In the genomic region with DNA sequence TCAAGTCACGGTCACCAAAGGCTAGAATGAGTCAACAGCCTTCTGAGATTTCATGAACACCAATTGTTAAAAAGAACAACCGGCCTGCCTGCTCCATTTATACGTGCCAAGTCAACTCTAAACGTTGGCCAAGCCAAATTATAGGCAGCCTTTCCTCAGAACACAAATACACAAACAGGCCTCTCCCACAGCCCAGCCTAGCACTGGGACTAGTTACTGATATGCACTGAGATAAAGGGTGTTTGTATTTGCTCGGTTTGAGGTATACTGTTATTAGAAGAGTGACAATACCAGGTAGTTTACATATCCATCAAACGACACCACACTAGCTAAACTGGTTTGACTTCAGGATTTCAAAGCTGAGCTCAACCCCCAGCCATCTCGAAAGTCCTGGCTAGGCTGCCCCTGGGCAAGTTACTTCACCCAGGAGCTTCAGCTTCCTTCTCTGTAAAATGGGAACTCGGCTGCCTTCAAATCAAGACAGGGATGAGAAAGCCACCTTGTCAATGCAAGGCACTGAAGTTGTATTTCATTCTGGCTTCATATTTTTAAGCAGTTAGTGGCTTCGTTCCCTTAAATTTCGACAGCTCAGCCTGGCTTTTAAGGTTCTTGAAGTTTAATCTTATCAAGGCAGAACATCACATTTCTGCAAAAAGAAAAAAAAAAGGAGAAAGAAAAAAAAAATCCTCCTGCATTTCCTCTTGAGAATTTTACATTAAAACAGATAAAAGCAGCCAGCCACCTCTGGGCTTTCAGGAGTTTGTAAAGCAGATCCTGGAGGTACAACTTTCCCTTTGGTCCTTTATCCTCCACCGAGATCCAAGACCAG, we compare ENCODE assay signal across 8 cellular contexts. TPM values are rescaled to one million over a fixed set of nuclear protein-coding genes. Genes with fewer than 3 reads are reported as not detected.
DNase-seq lines count a peak whose midpoint lies in the region; ATAC-seq and TF ChIP-seq lines count a peak whose summit lies in the region.

No MANE protein-coding gene starts in this region.

- peak overlapping the region; percentile 62; the same call in 1 of the 2 replicates for H3K27ac ChIP-seq in HUES64 (ENCODE audit: low read depth, low read length)

- no peak overlapping the region for H3K9ac ChIP-seq in HUES64 (ENCODE audit: low read depth, low read length)

- no peak overlapping the region for H3K27ac Mint-ChIP-seq in activated naive CD8-positive, alpha-beta T cell treated with anti-CD3 and anti-CD28 coated beads, Interleukin-2, amount 10 ng/mL, durations not matched to agents 7 days and 5 days
- H3K27ac Mint-ChIP-seq in memory B cell, result peak overlapping the region; percentile 51

- H3K36me3 ChIP-seq in HUES64 (ENCODE audit: insufficient read depth, low read length), result peaks cover 46% of the 10 kb centered on the region

- DNase-seq in AG10803 (ENCODE audit: low read depth), result peak; percentile 29
- DNase-seq in activated naive CD8-positive, alpha-beta T cell treated with anti-CD3 and anti-CD28 coated beads, Interleukin-2, amount 10 ng/mL, durations not matched to agents 7 days and 5 days, result no peak
- DNase-seq in memory B cell (ENCODE audit: low spot score in 2 of 2), result no peak
- DNase-seq in amniotic stem cell (lab: John Stamatoyannopoulos, UW), result no peak
- no peak for DNase-seq in NOMO-1 treated with dmso at 0.1 percent for 144 hours (lab: John Stamatoyannopoulos, UW; ENCODE audit: unreplicated experiment)

- no peak overlapping the region for H3K4me3 ChIP-seq in AG10803 (ENCODE audit: low read length)
- H3K4me3 ChIP-seq in HUES64 (ENCODE audit: low read length), result peak overlapping the region; percentile 93

- no peaks in the 10 kb centered on the region for H3K27me3 Mint-ChIP-seq in activated naive CD8-positive, alpha-beta T cell treated with anti-CD3 and anti-CD28 coated beads, Interleukin-2, amount 10 ng/mL, durations not matched to agents 7 days and 5 days
- H3K27me3 Mint-ChIP-seq in memory B cell, result no peaks in the 10 kb centered on the region

- 23% methylated on average over 10 of the region's 11 CpGs for WGBS in HUES64

- peak overlapping the region; percentile 74 for H3K4me3 Mint-ChIP-seq in activated naive CD8-positive, alpha-beta T cell treated with anti-CD3 and anti-CD28 coated beads, Interleukin-2, amount 10 ng/mL, durations not matched to agents 7 days and 5 days
- peak overlapping the region; percentile 98 for H3K4me3 Mint-ChIP-seq in memory B cell

- H3K27me3 ChIP-seq in HUES64 (ENCODE audit: insufficient read depth, low read length), result no peaks in the 10 kb centered on the region

- H3K4me1 Mint-ChIP-seq in activated naive CD8-positive, alpha-beta T cell treated with anti-CD3 and anti-CD28 coated beads, Interleukin-2, amount 10 ng/mL, durations not matched to agents 7 days and 5 days, result peaks cover 50% of the 10 kb centered on the region
- H3K4me1 Mint-ChIP-seq in memory B cell, result peaks cover 47% of the 10 kb centered on the region

- H3K36me3 Mint-ChIP-seq in activated naive CD8-positive, alpha-beta T cell treated with anti-CD3 and anti-CD28 coated beads, Interleukin-2, amount 10 ng/mL, durations not matched to agents 7 days and 5 days, result peaks cover 42% of the 10 kb centered on the region
- peaks cover 33% of the 10 kb centered on the region for H3K36me3 Mint-ChIP-seq in memory B cell

- H3K4me1 ChIP-seq in HUES64 (ENCODE audit: insufficient read depth, low read length), result peaks cover 67% of the 10 kb centered on the region

- POLR2A ChIA-PET in activated naive CD8-positive, alpha-beta T cell treated with anti-CD3 and anti-CD28 coated beads, Interleukin-2, amount 10 ng/mL, durations not matched to agents 7 days and 5 days (lab: Charles Lee), result interaction anchor here (1.0 to 1.2 kb wide), 2 partner anchors 10 to 338 kb away, joined by 3 read pairs; no protein-coding TSS in a partner anchor

- no peak for ATAC-seq in activated naive CD8-positive, alpha-beta T cell treated with anti-CD3 and anti-CD28 coated beads, Interleukin-2, amount 10 ng/mL, durations not matched to agents 7 days and 5 days (ENCODE audit: low read depth)
- no peak for ATAC-seq in memory B cell (ENCODE audit: low read depth)
- no peak for ATAC-seq in GM18519 (IDR thresholded peaks at IDR 0.05; ENCODE audit: low FRiP score, unreplicated experiment)
- no peak for ATAC-seq in HG02852 (IDR thresholded peaks at IDR 0.05; ENCODE audit: unreplicated experiment)

- no peak for TF ChIP-seq CTCF in AG10803 (conservative IDR thresholded peaks at IDR 0.05; ENCODE audit: low read length)

- H3K9me3 ChIP-seq in HUES64 (ENCODE audit: insufficient read depth, low read depth, low read length), result no peaks in the 10 kb centered on the region

- no peaks in the 10 kb centered on the region for H3K9me3 Mint-ChIP-seq in activated naive CD8-positive, alpha-beta T cell treated with anti-CD3 and anti-CD28 coated beads, Interleukin-2, amount 10 ng/mL, durations not matched to agents 7 days and 5 days
- H3K9me3 Mint-ChIP-seq in memory B cell, result no peaks in the 10 kb centered on the region

RNA-seq across cellular contexts. Expression of gene TLE3, which starts 4.0 kb away (rescaled TPM):
- 39.0 TPM for polyA plus RNA-seq in HUES64 (2013, experiment 1 of 2)
- 44.4 TPM for polyA plus RNA-seq in HUES64 (2013, experiment 2 of 2)
- 10 to 100 TPM; 80.5 to 87.9 TPM for total RNA-seq in activated naive CD8-positive, alpha-beta T cell treated with anti-CD3 and anti-CD28 coated beads, Interleukin-2, amount 10 ng/mL, durations not matched to agents 7 days and 5 days
